26 cellular contexts compared by ENCODE assay signal in genomic region chr6:130190701-130191375, GRCh38. TPM values are rescaled to one million over a fixed set of nuclear protein-coding genes. Genes with fewer than 3 reads are reported as not detected.
DNase-seq lines count a peak whose midpoint lies in the region; ATAC-seq and TF ChIP-seq lines count a peak whose summit lies in the region.
"Had no signal": no experiment of that assay in that cellular context is flagged by ENCODE, and none has a peak within 500 bp of the region (broad histone marks: within the 10 kb centered on the region; RNA-seq: fewer than 3 reads in every experiment).

No MANE protein-coding gene starts in this region.

- no peak for DNase-seq in stimulated activated naive CD8-positive, alpha-beta T cell treated with anti-CD3 and anti-CD28 coated beads, Interleukin-15, Interleukin-2, amounts not matched to agents 100 U/mL and 50 U/mL, for 24 hours
- DNase-seq in T-cell (no peak), endodermal cell (no peak), superior temporal gyrus (ENCODE audit: extremely low spot score) (no peak), BE2C (no peak)
- DNase-seq: activated CD4-positive, alpha-beta memory T cell treated with anti-CD3 and anti-CD28 coated beads, Interleukin-2, amount 10 ng/mL, durations not matched to agents 7 days and 5 days; activated T-cell treated with anti-CD3 and anti-CD28 coated beads for 4 hours; aorta; central memory CD4-positive, alpha-beta T cell; dermis blood vessel endothelial cell; DMS53; kidney glomerular epithelial cell; mammary epithelial cell; NCI-H1105; NCI-H2029 treated with DMSO at 0.1 percent for 48 hours; NCI-H2227 treated with DMSO at 0.1 percent for 48 hours; nucleus accumbens; stimulated activated CD4-positive, alpha-beta T cell treated with anti-CD3 and anti-CD28 coated beads, Interleukin-1b, Interleukin-23, amount 100 ng/mL, for 48 hours; testis had no signal

- H3K4me3 Mint-ChIP-seq in stimulated activated naive CD8-positive, alpha-beta T cell treated with anti-CD3 and anti-CD28 coated beads, Interleukin-15, Interleukin-2, amounts not matched to agents 100 ng/mL and 50 ng/mL, for 24 hours, result no peak overlapping the region
- H3K4me3 Mint-ChIP-seq in T-cell (peak overlapping the region in 1 of 3 donors; percentile 48), endodermal cell (no peak overlapping the region)
- H3K4me3 Mint-ChIP-seq: activated CD4-positive, alpha-beta memory T cell treated with anti-CD3 and anti-CD28 coated beads, Interleukin-2, amount 10 ng/mL, durations not matched to agents 7 days and 5 days had no signal

- H3K9me3 ChIP-seq in endodermal cell (ENCODE audit: control insufficient read depth, low read length), result peaks cover 30% of the 10 kb centered on the region
- H3K9me3 ChIP-seq in BE2C, result no peaks in the 10 kb centered on the region
- H3K9me3 ChIP-seq: testis, vagina had no signal

- H3K4me3 ChIP-seq in endodermal cell (ENCODE audit: low read length) (peak overlapping the region; percentile 60), BE2C (ENCODE audit: low read depth, low read length) (no peak overlapping the region)
- H3K4me3 ChIP-seq: skin epidermis, testis, vagina had no signal

- H3K36me3 Mint-ChIP-seq in stimulated activated naive CD8-positive, alpha-beta T cell treated with anti-CD3 and anti-CD28 coated beads, Interleukin-15, Interleukin-2, amounts not matched to agents 100 ng/mL and 50 ng/mL, for 24 hours (ENCODE audit: low read depth), result no peaks in the 10 kb centered on the region
- H3K36me3 Mint-ChIP-seq in T-cell, result peaks cover 61% of the 10 kb centered on the region
- H3K36me3 Mint-ChIP-seq in endodermal cell (ENCODE audit: low read depth), result peaks cover 93% of the 10 kb centered on the region

- H3K9ac ChIP-seq in endodermal cell (ENCODE audit: extremely low read depth, low read length, poor library complexity, severe bottlenecking), result no peak overlapping the region

- H3K27me3 Mint-ChIP-seq in stimulated activated naive CD8-positive, alpha-beta T cell treated with anti-CD3 and anti-CD28 coated beads, Interleukin-15, Interleukin-2, amounts not matched to agents 100 ng/mL and 50 ng/mL, for 24 hours, result no peaks in the 10 kb centered on the region
- no peaks in the 10 kb centered on the region for H3K27me3 Mint-ChIP-seq in T-cell
- no peaks in the 10 kb centered on the region for H3K27me3 Mint-ChIP-seq in endodermal cell (ENCODE audit: insufficient read depth)
- H3K27me3 Mint-ChIP-seq: activated CD4-positive, alpha-beta memory T cell treated with anti-CD3 and anti-CD28 coated beads, Interleukin-2, amount 10 ng/mL, durations not matched to agents 7 days and 5 days had no signal

- peaks cover 10% of the 10 kb centered on the region for H3K36me3 ChIP-seq in endodermal cell (ENCODE audit: control insufficient read depth, insufficient read depth, low read length)
- H3K36me3 ChIP-seq in BE2C, result no peaks in the 10 kb centered on the region
- H3K36me3 ChIP-seq: vagina had no signal

- POLR2A ChIA-PET in T-cell (lab: Charles Lee), result interaction anchor here in 1 of 2 donors (0.6 kb wide), 1 partner anchor 504 kb away, joined by 3 read pairs; no protein-coding TSS in a partner anchor

- CTCF ChIA-PET in T-cell (lab: Charles Lee), result interaction anchor here in 1 of 2 donors (1.4 kb wide), 1 partner anchor 33 kb away, joined by 5 read pairs; no protein-coding TSS in a partner anchor

- no peaks in the 10 kb centered on the region for H3K9me3 Mint-ChIP-seq in stimulated activated naive CD8-positive, alpha-beta T cell treated with anti-CD3 and anti-CD28 coated beads, Interleukin-15, Interleukin-2, amounts not matched to agents 100 ng/mL and 50 ng/mL, for 24 hours
- H3K9me3 Mint-ChIP-seq in T-cell (no peaks in the 10 kb centered on the region), endodermal cell (peaks cover 80% of the 10 kb centered on the region)

- H3K27ac ChIP-seq in endodermal cell (ENCODE audit: low read depth, low read length), result no peak overlapping the region
- H3K27ac ChIP-seq: skin epidermis, testis, vagina had no signal

- H3K4me1 ChIP-seq in endodermal cell (ENCODE audit: control insufficient read depth, insufficient read depth, low read length) (no peaks in the 10 kb centered on the region), BE2C (no peaks in the 10 kb centered on the region)
- H3K4me1 ChIP-seq: testis, vagina had no signal

- WGBS in endodermal cell (ENCODE audit: insufficient coverage in 1 of 2, insufficient read length in 1 of 2), 2 experiments, result 87% methylated on average over 2 to 4 of the region's 4 CpGs

- TF ChIP-seq CTCF in endodermal cell (conservative IDR thresholded peaks at IDR 0.05), result no peak
- no peak for TF ChIP-seq CTCF in BE2C (IDR thresholded peaks at IDR 0.05; ENCODE audit: low read depth, low read length)

- no peak for ATAC-seq in stimulated activated naive CD8-positive, alpha-beta T cell treated with anti-CD3 and anti-CD28 coated beads, Interleukin-15, Interleukin-2, amounts not matched to agents 100 U/mL and 50 U/mL, for 24 hours
- ATAC-seq in T-cell (replicated peaks in 1 of 4) (no peak), GM19395 (IDR thresholded peaks at IDR 0.05; ENCODE audit: unreplicated experiment) (no peak)
- ATAC-seq: HCT116 had no signal

- H3K27me3 ChIP-seq in endodermal cell (ENCODE audit: control insufficient read depth, insufficient read depth, low read length, poor library complexity, severe bottlenecking), result no peaks in the 10 kb centered on the region
- 0 out of 2 replicates have a peak, but pooled peaks cover 2% of the 10 kb centered on the region for H3K27me3 ChIP-seq in BE2C
- H3K27me3 ChIP-seq: testis, vagina had no signal

- peak overlapping the region; percentile 50 for H3K27ac Mint-ChIP-seq in stimulated activated naive CD8-positive, alpha-beta T cell treated with anti-CD3 and anti-CD28 coated beads, Interleukin-15, Interleukin-2, amounts not matched to agents 100 ng/mL and 50 ng/mL, for 24 hours
- peak overlapping the region; percentile 56 to 81 for H3K27ac Mint-ChIP-seq in T-cell
- H3K27ac Mint-ChIP-seq in endodermal cell, result no peak overlapping the region
- H3K27ac Mint-ChIP-seq: activated CD4-positive, alpha-beta memory T cell treated with anti-CD3 and anti-CD28 coated beads, Interleukin-2, amount 10 ng/mL, durations not matched to agents 7 days and 5 days had no signal

- H3K4me1 Mint-ChIP-seq in stimulated activated naive CD8-positive, alpha-beta T cell treated with anti-CD3 and anti-CD28 coated beads, Interleukin-15, Interleukin-2, amounts not matched to agents 100 ng/mL and 50 ng/mL, for 24 hours (ENCODE audit: low read depth), result peaks cover 73% of the 10 kb centered on the region
- peaks cover 90 to 94% (median 90%) of the 10 kb centered on the region in 3 donors for H3K4me1 Mint-ChIP-seq in T-cell
- H3K4me1 Mint-ChIP-seq in endodermal cell, result no peaks in the 10 kb centered on the region

RNA-seq across cellular contexts. Expression of gene SAMD3, which starts 31.9 kb away (rescaled TPM):
- total RNA-seq in T-cell (10 to 100 TPM; 27.5 to 73.8 (median 38.5) TPM), endodermal cell (10 to 100 TPM; 41.3 to 44.8 TPM)
- 5.7 TPM for polyA plus RNA-seq in endodermal cell (2013, experiment 1 of 2)
- polyA plus RNA-seq in endodermal cell (2013, experiment 2 of 2), result 6.5 TPM
- polyA plus RNA-seq in BE2C (2012; ENCODE audit: insufficient read depth, insufficient read length, low read depth), result not detected
- total RNA-seq: dermis blood vessel endothelial cell, LHCN-M2, mammary epithelial cell, OCI-LY7 had no signal
- polyA plus RNA-seq: aorta had no signal
